ENCODE assay signal across 1 cellular context in the genomic region with DNA sequence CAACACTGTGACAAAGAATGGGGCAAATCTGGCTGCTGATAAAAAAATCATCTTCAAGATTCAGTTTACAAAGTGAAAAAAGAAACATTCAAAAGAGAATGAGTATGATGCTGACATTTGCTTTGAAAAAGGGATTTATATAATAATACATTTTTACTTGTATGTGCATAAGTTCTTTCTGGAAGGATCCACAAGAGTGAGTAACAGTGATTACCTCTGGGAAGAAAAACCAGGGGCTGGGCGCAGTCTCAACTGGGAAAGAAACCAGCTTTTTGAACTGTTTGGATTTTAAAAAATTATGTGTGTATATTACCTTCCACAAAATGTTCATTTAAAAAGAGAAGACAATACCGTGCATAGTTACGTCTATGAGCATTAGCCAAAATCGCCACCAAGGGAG.
TF ChIP-seq lines count a peak whose summit lies in the region.

No MANE protein-coding gene starts in this region.

TF ChIP-seq in GM23338, 12 proteins besides CTCF, POLR2A, EP300 and RAD21:
- TF ChIP-seq EZH2 (IDR thresholded peaks at IDR 0.05; ENCODE audit: low read depth, unreplicated experiment) = no peak
- no peak for TF ChIP-seq STAT1 (IDR thresholded peaks at IDR 0.05; ENCODE audit: unreplicated experiment)
- no peak for TF ChIP-seq POLR2AphosphoS5 (IDR thresholded peaks at IDR 0.05; ENCODE audit: low read depth)
- no peak for TF ChIP-seq ZNF331 (CRISPR knock-in tag; IDR thresholded peaks at IDR 0.05; ENCODE audit: low read depth)
- TF ChIP-seq, protein P1, sequence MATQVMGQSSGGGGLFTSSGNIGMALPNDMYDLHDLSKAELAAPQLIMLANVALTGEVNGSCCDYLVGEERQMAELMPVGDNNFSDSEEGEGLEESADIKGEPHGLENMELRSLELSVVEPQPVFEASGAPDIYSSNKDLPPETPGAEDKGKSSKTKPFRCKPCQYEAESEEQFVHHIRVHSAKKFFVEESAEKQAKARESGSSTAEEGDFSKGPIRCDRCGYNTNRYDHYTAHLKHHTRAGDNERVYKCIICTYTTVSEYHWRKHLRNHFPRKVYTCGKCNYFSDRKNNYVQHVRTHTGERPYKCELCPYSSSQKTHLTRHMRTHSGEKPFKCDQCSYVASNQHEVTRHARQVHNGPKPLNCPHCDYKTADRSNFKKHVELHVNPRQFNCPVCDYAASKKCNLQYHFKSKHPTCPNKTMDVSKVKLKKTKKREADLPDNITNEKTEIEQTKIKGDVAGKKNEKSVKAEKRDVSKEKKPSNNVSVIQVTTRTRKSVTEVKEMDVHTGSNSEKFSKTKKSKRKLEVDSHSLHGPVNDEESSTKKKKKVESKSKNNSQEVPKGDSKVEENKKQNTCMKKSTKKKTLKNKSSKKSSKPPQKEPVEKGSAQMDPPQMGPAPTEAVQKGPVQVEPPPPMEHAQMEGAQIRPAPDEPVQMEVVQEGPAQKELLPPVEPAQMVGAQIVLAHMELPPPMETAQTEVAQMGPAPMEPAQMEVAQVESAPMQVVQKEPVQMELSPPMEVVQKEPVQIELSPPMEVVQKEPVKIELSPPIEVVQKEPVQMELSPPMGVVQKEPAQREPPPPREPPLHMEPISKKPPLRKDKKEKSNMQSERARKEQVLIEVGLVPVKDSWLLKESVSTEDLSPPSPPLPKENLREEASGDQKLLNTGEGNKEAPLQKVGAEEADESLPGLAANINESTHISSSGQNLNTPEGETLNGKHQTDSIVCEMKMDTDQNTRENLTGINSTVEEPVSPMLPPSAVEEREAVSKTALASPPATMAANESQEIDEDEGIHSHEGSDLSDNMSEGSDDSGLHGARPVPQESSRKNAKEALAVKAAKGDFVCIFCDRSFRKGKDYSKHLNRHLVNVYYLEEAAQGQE (IDR thresholded peaks at IDR 0.05; ENCODE audit: unreplicated experiment) = no peak
- TF ChIP-seq ZNF114 (CRISPR knock-in tag; IDR thresholded peaks at IDR 0.05) = no peak
- no peak for TF ChIP-seq EZH2phosphoT487 (IDR thresholded peaks at IDR 0.05; ENCODE audit: unreplicated experiment)
- TF ChIP-seq CREB1 (CRISPR knock-in tag; IDR thresholded peaks at IDR 0.05; ENCODE audit: low read depth) = no peak
- TF ChIP-seq, protein P2, sequence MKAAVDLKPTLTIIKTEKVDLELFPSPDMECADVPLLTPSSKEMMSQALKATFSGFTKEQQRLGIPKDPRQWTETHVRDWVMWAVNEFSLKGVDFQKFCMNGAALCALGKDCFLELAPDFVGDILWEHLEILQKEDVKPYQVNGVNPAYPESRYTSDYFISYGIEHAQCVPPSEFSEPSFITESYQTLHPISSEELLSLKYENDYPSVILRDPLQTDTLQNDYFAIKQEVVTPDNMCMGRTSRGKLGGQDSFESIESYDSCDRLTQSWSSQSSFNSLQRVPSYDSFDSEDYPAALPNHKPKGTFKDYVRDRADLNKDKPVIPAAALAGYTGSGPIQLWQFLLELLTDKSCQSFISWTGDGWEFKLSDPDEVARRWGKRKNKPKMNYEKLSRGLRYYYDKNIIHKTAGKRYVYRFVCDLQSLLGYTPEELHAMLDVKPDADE (IDR thresholded peaks at IDR 0.05) = no peak
- TF ChIP-seq, protein P3, sequence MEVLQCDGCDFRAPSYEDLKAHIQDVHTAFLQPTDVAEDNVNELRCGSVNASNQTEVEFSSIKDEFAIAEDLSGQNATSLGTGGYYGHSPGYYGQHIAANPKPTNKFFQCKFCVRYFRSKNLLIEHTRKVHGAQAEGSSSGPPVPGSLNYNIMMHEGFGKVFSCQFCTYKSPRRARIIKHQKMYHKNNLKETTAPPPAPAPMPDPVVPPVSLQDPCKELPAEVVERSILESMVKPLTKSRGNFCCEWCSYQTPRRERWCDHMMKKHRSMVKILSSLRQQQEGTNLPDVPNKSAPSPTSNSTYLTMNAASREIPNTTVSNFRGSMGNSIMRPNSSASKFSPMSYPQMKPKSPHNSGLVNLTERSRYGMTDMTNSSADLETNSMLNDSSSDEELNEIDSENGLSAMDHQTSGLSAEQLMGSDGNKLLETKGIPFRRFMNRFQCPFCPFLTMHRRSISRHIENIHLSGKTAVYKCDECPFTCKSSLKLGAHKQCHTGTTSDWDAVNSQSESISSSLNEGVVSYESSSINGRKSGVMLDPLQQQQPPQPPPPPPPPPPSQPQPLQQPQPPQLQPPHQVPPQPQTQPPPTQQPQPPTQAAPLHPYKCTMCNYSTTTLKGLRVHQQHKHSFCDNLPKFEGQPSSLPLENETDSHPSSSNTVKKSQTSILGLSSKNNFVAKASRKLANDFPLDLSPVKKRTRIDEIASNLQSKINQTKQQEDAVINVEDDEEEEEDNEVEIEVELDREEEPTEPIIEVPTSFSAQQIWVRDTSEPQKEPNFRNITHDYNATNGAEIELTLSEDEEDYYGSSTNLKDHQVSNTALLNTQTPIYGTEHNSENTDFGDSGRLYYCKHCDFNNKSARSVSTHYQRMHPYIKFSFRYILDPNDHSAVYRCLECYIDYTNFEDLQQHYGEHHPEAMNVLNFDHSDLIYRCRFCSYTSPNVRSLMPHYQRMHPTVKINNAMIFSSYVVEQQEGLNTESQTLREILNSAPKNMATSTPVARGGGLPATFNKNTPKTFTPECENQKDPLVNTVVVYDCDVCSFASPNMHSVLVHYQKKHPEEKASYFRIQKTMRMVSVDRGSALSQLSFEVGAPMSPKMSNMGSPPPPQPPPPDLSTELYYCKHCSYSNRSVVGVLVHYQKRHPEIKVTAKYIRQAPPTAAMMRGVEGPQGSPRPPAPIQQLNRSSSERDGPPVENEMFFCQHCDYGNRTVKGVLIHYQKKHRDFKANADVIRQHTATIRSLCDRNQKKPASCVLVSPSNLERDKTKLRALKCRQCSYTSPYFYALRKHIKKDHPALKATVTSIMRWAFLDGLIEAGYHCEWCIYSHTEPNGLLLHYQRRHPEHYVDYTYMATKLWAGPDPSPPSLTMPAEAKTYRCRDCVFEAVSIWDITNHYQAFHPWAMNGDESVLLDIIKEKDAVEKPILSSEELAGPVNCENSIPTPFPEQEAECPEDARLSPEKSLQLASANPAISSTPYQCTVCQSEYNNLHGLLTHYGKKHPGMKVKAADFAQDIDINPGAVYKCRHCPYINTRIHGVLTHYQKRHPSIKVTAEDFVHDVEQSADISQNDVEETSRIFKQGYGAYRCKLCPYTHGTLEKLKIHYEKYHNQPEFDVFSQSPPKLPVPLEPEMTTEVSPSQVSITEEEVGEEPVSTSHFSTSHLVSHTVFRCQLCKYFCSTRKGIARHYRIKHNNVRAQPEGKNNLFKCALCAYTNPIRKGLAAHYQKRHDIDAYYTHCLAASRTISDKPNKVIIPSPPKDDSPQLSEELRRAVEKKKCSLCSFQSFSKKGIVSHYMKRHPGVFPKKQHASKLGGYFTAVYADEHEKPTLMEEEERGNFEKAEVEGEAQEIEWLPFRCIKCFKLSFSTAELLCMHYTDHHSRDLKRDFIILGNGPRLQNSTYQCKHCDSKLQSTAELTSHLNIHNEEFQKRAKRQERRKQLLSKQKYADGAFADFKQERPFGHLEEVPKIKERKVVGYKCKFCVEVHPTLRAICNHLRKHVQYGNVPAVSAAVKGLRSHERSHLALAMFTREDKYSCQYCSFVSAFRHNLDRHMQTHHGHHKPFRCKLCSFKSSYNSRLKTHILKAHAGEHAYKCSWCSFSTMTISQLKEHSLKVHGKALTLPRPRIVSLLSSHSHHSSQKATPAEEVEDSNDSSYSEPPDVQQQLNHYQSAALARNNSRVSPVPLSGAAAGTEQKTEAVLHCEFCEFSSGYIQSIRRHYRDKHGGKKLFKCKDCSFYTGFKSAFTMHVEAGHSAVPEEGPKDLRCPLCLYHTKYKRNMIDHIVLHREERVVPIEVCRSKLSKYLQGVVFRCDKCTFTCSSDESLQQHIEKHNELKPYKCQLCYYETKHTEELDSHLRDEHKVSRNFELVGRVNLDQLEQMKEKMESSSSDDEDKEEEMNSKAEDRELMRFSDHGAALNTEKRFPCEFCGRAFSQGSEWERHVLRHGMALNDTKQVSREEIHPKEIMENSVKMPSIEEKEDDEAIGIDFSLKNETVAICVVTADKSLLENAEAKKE (CRISPR knock-in tag; IDR thresholded peaks at IDR 0.05) = no peak
- no peak for TF ChIP-seq NANOG (IDR thresholded peaks at IDR 0.05; ENCODE audit: borderline replicate concordance)
- TF ChIP-seq JUNB (IDR thresholded peaks at IDR 0.05; ENCODE audit: unreplicated experiment) = no peak
